Comparison of ENCODE assay signal across 8 cellular contexts in the genomic region with DNA sequence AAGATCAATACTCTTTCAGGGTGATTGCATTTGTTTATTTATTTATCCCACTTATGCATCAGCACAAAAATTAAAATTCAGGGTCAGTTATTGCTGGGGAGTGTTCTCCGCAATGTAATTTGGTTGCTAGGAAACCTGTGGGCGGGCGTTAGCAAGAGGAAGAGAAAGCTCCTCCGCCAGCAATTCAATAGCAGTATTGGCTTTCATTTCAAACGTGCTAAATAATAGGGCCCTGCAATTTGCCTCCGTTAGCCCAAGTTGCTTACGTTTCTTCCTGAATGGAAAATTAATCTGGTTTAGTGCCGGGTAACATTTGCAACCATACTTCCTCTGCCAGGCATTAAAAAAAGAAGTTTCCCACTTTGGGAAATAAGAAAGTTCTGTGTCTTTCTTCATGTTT. TPM values are rescaled to one million over a fixed set of nuclear protein-coding genes. Genes with fewer than 3 reads are reported as not detected.
DNase-seq lines count a peak whose midpoint lies in the region; ATAC-seq and TF ChIP-seq lines count a peak whose summit lies in the region.

No MANE protein-coding gene starts in this region.

- peak overlapping the region in 1 of 4 donors; percentile 19 for H3K4me3 ChIP-seq in adrenal gland

- DNase-seq in SHP77 (lab: John Stamatoyannopoulos, UW): peak; percentile 37 to 79
- peak; percentile 54 to 84 (median 73) for DNase-seq in adrenal gland
- DNase-seq in left colon: peak; percentile 83 to 89
- peak; percentile 35 to 63 (median 53) for DNase-seq in stimulated activated CD4-positive, alpha-beta T cell treated with anti-CD3 and anti-CD28 coated beads, TNF-alpha, amount 100 ng/mL, for 24 hours (ENCODE audit: low read depth in 3 of 3)
- no peak for DNase-seq in NCI-H1694 treated with DMSO at 0.1 percent for 48 hours (lab: John Stamatoyannopoulos, UW)
- DNase-seq in GM03348 (ENCODE audit: low spot score): no peak

- peaks cover 5 to 15% of the 10 kb centered on the region in 2 donors for H3K4me1 ChIP-seq in adrenal gland (replicated peaks in 1 of 2)

- TF ChIP-seq POLR2A in adrenal gland (IDR thresholded peaks at IDR 0.05): no peak

- peak; percentile 81 for ATAC-seq in GM19438 (IDR thresholded peaks at IDR 0.05; ENCODE audit: low read depth, unreplicated experiment)
- ATAC-seq in HG03342 (IDR thresholded peaks at IDR 0.05; ENCODE audit: unreplicated experiment): peak; percentile 92
- ATAC-seq in left colon: peak; percentile 97

- no peak for TF ChIP-seq CTCF in adrenal gland (IDR thresholded peaks at IDR 0.05)

- peak overlapping the region in 1 of 5 donors; percentile 65 for H3K27ac ChIP-seq in adrenal gland

- intact Hi-C loops in adrenal gland (cut with DNase I) (no loop called here), left colon (cut with DNase I, micrococcal nuclease) (no loop called here)

- no peaks in the 10 kb centered on the region for H3K36me3 ChIP-seq in adrenal gland (replicated peaks in 1 of 2)

- H3K9me3 ChIP-seq in adrenal gland (replicated peaks in 1 of 3): no peaks in the 10 kb centered on the region

- WGBS in adrenal gland, 4 donors: 43 to 48% (median 45%) methylated on average over 8 of the region's 8 CpGs

- H3K27me3 ChIP-seq in adrenal gland: no peaks in the 10 kb centered on the region

RNA-seq across cellular contexts. Expression of a gene that starts 35.5 kb away (rescaled TPM):
- total RNA-seq in adrenal gland (10 to 100 TPM; 10.9 to 39.6 (median 32.1) TPM), left colon (10 to 100 TPM; 15.3 to 28.7 TPM)
- 10 to 100 TPM in 1 of 3 donors, 1 to 10 TPM in 2; 4.5 to 25.9 (median 7.1) TPM for polyA plus RNA-seq in adrenal gland

Comparison
In these comparisons a context has a peak if more than half of its experiments do, and no peak if none do; other contexts are left out.
1. DNase-seq: peak in SHP77 (2 of 2), adrenal gland (7 of 7), left colon (2 of 2) and stimulated activated CD4-positive, alpha-beta T cell treated with anti-CD3 and anti-CD28 coated beads, TNF-alpha, amount 100 ng/mL, for 24 hours (3 of 3); none in NCI-H1694 treated with DMSO at 0.1 percent for 48 hours (single experiment) and GM03348 (single experiment).
2. Peak in every context shown above with its lines, with median percentiles within 50 percentile points of each other: ATAC-seq.